Comparison of ENCODE assay signal across 8 cellular contexts in the genomic region with DNA sequence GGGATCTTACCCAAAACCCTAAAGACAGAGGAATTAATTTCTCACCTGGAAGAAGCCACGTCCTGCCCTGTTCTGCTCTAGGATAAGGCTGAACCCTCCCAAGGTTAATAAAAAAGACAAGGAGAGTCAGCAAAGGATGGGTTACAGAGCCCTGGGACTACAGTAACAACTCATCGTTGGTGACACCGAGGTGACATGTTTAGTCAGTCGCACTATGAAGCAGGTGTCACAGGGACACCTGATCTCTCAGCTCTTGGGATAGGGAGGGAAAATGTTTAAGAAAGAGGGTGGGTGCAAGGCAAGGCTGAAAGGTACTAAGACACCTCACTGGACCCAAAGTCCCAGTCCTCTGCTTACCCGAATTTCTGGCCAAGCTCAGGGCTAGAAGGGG. TPM values are rescaled to one million over a fixed set of nuclear protein-coding genes. Genes with fewer than 3 reads are reported as not detected.
DNase-seq lines count a peak whose midpoint lies in the region; ATAC-seq and TF ChIP-seq lines count a peak whose summit lies in the region.

No MANE protein-coding gene starts in this region.

- no peak overlapping the region for H3K27ac Mint-ChIP-seq in activated naive CD4-positive, alpha-beta T cell treated with anti-CD3 and anti-CD28 coated beads for 36 hours

- CTCF ChIA-PET in activated naive CD4-positive, alpha-beta T cell treated with anti-CD3 and anti-CD28 coated beads for 36 hours (lab: Charles Lee): no interaction called here

- peak overlapping the region; percentile 78 for H3K4me3 Mint-ChIP-seq in activated naive CD4-positive, alpha-beta T cell treated with anti-CD3 and anti-CD28 coated beads for 36 hours

- TF ChIP-seq POLR2A in uterus (IDR thresholded peaks at IDR 0.05): no peak

- ATAC-seq in mucosa of descending colon: peak; percentile 11

- DNase-seq in activated naive CD4-positive, alpha-beta T cell treated with anti-CD3 and anti-CD28 coated beads for 36 hours: peak; percentile 51
- DNase-seq in activated naive CD4-positive, alpha-beta T cell treated with Interleukin-2 at 50 U/mL for 16 hours: no peak
- DNase-seq in colonic mucosa (no peak), mucosa of descending colon (no peak), uterus (no peak), SHP77 treated with DMSO at 0.1 percent for 48 hours (lab: John Stamatoyannopoulos, UW) (no peak), SW 1271 (lab: John Stamatoyannopoulos, UW) (no peak), NCI-H1048 (lab: John Stamatoyannopoulos, UW) (no peak)

- peak overlapping the region; percentile 38 to 83 for H3K9ac ChIP-seq in colonic mucosa (ENCODE audit: low read depth in 2 of 2, low read length in 2 of 2)

- H3K27ac ChIP-seq in colonic mucosa (peak overlapping the region; percentile 23), uterus (peak overlapping the region; percentile 80 to 93)

- H3K9me3 Mint-ChIP-seq in activated naive CD4-positive, alpha-beta T cell treated with anti-CD3 and anti-CD28 coated beads for 36 hours: no peaks in the 10 kb centered on the region

- H3K27me3 ChIP-seq in colonic mucosa: no peaks in the 10 kb centered on the region
- H3K27me3 ChIP-seq in uterus: no peaks in the 10 kb centered on the region

- intact Hi-C loops in activated naive CD4-positive, alpha-beta T cell treated with anti-CD3 and anti-CD28 coated beads for 36 hours (cut with micrococcal nuclease): no loop called here
- intact Hi-C loops in colonic mucosa (cut with DNase I) (no loop called here), mucosa of descending colon (cut with DNase I, micrococcal nuclease) (no loop called here), uterus (cut with DNase I; ENCODE audit: low total_unique reads) (no loop called here)

- H3K36me3 Mint-ChIP-seq in activated naive CD4-positive, alpha-beta T cell treated with anti-CD3 and anti-CD28 coated beads for 36 hours (ENCODE audit: low read depth): no peaks in the 10 kb centered on the region

- peaks cover 13% of the 10 kb centered on the region for H3K4me1 Mint-ChIP-seq in activated naive CD4-positive, alpha-beta T cell treated with anti-CD3 and anti-CD28 coated beads for 36 hours (ENCODE audit: low read depth)

- H3K9me3 ChIP-seq in colonic mucosa: no peaks in the 10 kb centered on the region
- H3K9me3 ChIP-seq in mucosa of descending colon: no peaks in the 10 kb centered on the region
- H3K9me3 ChIP-seq in uterus: no peaks in the 10 kb centered on the region

- H3K27me3 Mint-ChIP-seq in activated naive CD4-positive, alpha-beta T cell treated with anti-CD3 and anti-CD28 coated beads for 36 hours (ENCODE audit: low read depth): peaks cover 3% of the 10 kb centered on the region

- TF ChIP-seq CTCF in colonic mucosa (IDR thresholded peaks at IDR 0.05): no peak
- TF ChIP-seq CTCF in mucosa of descending colon (IDR thresholded peaks at IDR 0.05): no peak
- TF ChIP-seq CTCF in uterus (IDR thresholded peaks at IDR 0.05): no peak

- H3K4me3 ChIP-seq in colonic mucosa (peak overlapping the region; percentile 84), mucosa of descending colon (peak overlapping the region; percentile 74), uterus (peak overlapping the region; percentile 63 to 79)

- H3K36me3 ChIP-seq in colonic mucosa (no peaks in the 10 kb centered on the region), mucosa of descending colon (ENCODE audit: low read depth) (no peaks in the 10 kb centered on the region), uterus (no peaks in the 10 kb centered on the region)

- H3K4me1 ChIP-seq in colonic mucosa: no peaks in the 10 kb centered on the region
- peaks cover 11% of the 10 kb centered on the region for H3K4me1 ChIP-seq in mucosa of descending colon (ENCODE audit: low read depth)
- H3K4me1 ChIP-seq in uterus: no peaks in the 10 kb centered on the region

RNA-seq across cellular contexts. Expression of gene MOCS1, which starts 0.6 kb away (rescaled TPM):
- 1 to 10 TPM; 1.2 TPM for total RNA-seq in activated naive CD4-positive, alpha-beta T cell treated with anti-CD3 and anti-CD28 coated beads for 36 hours
- 10 to 100 TPM in 1 of 2 donors, 1 to 10 TPM in 1; 9.6 to 15.7 TPM for total RNA-seq in colonic mucosa
- total RNA-seq in mucosa of descending colon: 10 to 100 TPM; 22.0 to 30.9 (median 22.3) TPM
- 10 to 100 TPM; 10.2 to 58.9 (median 20.3) TPM for total RNA-seq in uterus

Comparison
In these comparisons a context has a peak if more than half of its experiments do, and no peak if none do; other contexts are left out.
1. RNA of gene MOCS1, which starts 0.6 kb away (total RNA-seq): 10.2 to 58.9 TPM in uterus, 22.0 to 30.9 TPM in mucosa of descending colon and 9.6 to 15.7 TPM in colonic mucosa; 1.2 TPM in activated naive CD4-positive, alpha-beta T cell treated with anti-CD3 and anti-CD28 coated beads for 36 hours; every median in the first group is over 4 times any median in the second.
2. Peak in every context shown above with its lines, with median percentiles within 50 percentile points of each other: H3K4me3 ChIP-seq.